ENCODE assay signal across 12 cellular contexts in the genomic region with DNA sequence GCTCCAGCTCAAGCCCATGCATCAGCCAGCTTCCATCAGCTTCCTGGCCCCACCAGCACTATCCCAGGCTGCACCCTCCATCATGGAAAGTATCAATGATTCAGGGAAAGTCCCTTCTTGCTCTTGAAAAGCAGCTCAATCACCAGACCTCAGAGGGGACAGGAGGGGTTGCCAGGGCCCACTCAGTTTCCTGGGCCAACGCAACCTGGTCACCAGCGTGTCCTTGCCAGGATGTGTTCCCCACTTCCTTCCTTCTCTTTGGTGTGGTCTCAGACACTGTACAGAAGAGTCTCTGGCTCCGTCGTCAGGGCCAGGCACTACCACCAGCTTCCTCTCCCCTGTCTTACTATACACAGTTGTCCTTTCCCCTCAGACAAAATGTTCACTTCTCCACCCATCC. TPM values are rescaled to one million over a fixed set of nuclear protein-coding genes. Genes with fewer than 3 reads are reported as not detected.
DNase-seq lines count a peak whose midpoint lies in the region; ATAC-seq and TF ChIP-seq lines count a peak whose summit lies in the region.
"Had no signal": no experiment of that assay in that cellular context is flagged by ENCODE, and none has a peak within 500 bp of the region (broad histone marks: within the 10 kb centered on the region; RNA-seq: fewer than 3 reads in every experiment).

No MANE protein-coding gene starts in this region.

- intact Hi-C loops in natural killer cell (cut with micrococcal nuclease), result loop anchor here (1.0 to 5.0 kb wide), 3 partner anchors 80 to 644 kb away; partner anchors contain the start of gene SLC27A2

- H3K4me3 Mint-ChIP-seq in natural killer cell, result peak overlapping the region; percentile 51
- H3K4me3 Mint-ChIP-seq: type B pancreatic cell had no signal

- H3K4me1 ChIP-seq in upper lobe of left lung, result peaks cover 0 to 8% (median under 1%) of the 10 kb centered on the region in 4 donors

- TF ChIP-seq EP300 in upper lobe of left lung (IDR thresholded peaks at IDR 0.05), result no peak

- DNase-seq in stimulated activated CD4-positive, alpha-beta T cell treated with anti-CD3 and anti-CD28 coated beads, Interleukin-12 subunit alpha, Interleukin-12 subunit beta, amount 100 ng/mL, for 4 hours, result peak; percentile 19
- no peak for DNase-seq in stimulated activated CD4-positive, alpha-beta T cell treated with anti-CD3 and anti-CD28 coated beads, Interleukin-2, amount 100 ng/mL, for 48 hours
- peak; percentile 66 to 70 for DNase-seq in activated T-cell treated with anti-CD3 and anti-CD28 coated beads, Interleukin-2, amount 50 U/mL, for 48 hours
- DNase-seq in natural killer cell (peak; percentile 59), upper lobe of left lung (no peak), NCI-H1694 treated with DMSO at 0.1 percent for 48 hours (lab: John Stamatoyannopoulos, UW) (no peak)
- DNase-seq in effector CD8-positive, alpha-beta T cell (lab: John Stamatoyannopoulos, UW), result no peak
- DNase-seq: NCI-H1417, SK-N-SH had no signal

- H3K9me3 ChIP-seq in upper lobe of left lung, result no peaks in the 10 kb centered on the region
- H3K9me3 ChIP-seq: SK-N-SH had no signal

- H3K4me1 Mint-ChIP-seq in natural killer cell, result peaks cover 40 to 42% of the 10 kb centered on the region in 2 donors

- no peaks in the 10 kb centered on the region for H3K9me3 Mint-ChIP-seq in natural killer cell

- no peak overlapping the region for H3K4me3 ChIP-seq in upper lobe of left lung

- H3K27me3 Mint-ChIP-seq in natural killer cell (ENCODE audit: low read depth in 2 of 2), result no peaks in the 10 kb centered on the region

- peak overlapping the region; percentile 85 to 88 for H3K27ac Mint-ChIP-seq in natural killer cell
- H3K27ac Mint-ChIP-seq: type B pancreatic cell had no signal

- H3K27me3 ChIP-seq in upper lobe of left lung, result no peaks in the 10 kb centered on the region

- TF ChIP-seq POLR2A in upper lobe of left lung (IDR thresholded peaks at IDR 0.05), result no peak

- 44 to 47% methylated on average over 4 of the region's 4 CpGs for WGBS in upper lobe of left lung, 2 donors

- H3K27ac ChIP-seq in upper lobe of left lung, result no peak overlapping the region

- ATAC-seq in natural killer cell (peak; percentile 71 to 91 (median 84)), upper lobe of left lung (ENCODE audit: low FRiP score in 2 of 2) (peak; percentile 27 to 30), GM18870 (IDR thresholded peaks at IDR 0.05; ENCODE audit: unreplicated experiment) (no peak)

- H3K36me3 ChIP-seq in upper lobe of left lung, result no peaks in the 10 kb centered on the region

- TF ChIP-seq CTCF in natural killer cell (IDR thresholded peaks at IDR 0.05) (no peak), upper lobe of left lung (IDR thresholded peaks at IDR 0.05) (no peak)

- H3K36me3 Mint-ChIP-seq in natural killer cell, result no peaks in the 10 kb centered on the region
- H3K36me3 Mint-ChIP-seq: type B pancreatic cell had no signal

RNA-seq across cellular contexts. Expression of gene HDC, which starts 3.0 kb away (rescaled TPM):
- total RNA-seq in natural killer cell, result 100 to 1,000 TPM in 1 of 3 donors, 1 to 10 TPM in 1, under 1 TPM in 1; 0.14 to 494 (median 9.5) TPM
- 1 to 10 TPM in 5 of 6 donors, under 1 TPM in 1; 0.30 to 6.3 (median 3.4) TPM for total RNA-seq in upper lobe of left lung
- total RNA-seq: G401 had no signal

Comparison
In these comparisons a context has a peak if more than half of its experiments do, and no peak if none do; other contexts are left out.
1. DNase-seq: peak in stimulated activated CD4-positive, alpha-beta T cell treated with anti-CD3 and anti-CD28 coated beads, Interleukin-12 subunit alpha, Interleukin-12 subunit beta, amount 100 ng/mL, for 4 hours (single experiment), activated T-cell treated with anti-CD3 and anti-CD28 coated beads, Interleukin-2, amount 50 U/mL, for 48 hours (2 of 2) and natural killer cell (single experiment); none in stimulated activated CD4-positive, alpha-beta T cell treated with anti-CD3 and anti-CD28 coated beads, Interleukin-2, amount 100 ng/mL, for 48 hours (0 of 2), upper lobe of left lung (0 of 2), NCI-H1694 treated with DMSO at 0.1 percent for 48 hours (single experiment) and effector CD8-positive, alpha-beta T cell (single experiment).